ENCODE assay signal across 8 cellular contexts in the genomic region with DNA sequence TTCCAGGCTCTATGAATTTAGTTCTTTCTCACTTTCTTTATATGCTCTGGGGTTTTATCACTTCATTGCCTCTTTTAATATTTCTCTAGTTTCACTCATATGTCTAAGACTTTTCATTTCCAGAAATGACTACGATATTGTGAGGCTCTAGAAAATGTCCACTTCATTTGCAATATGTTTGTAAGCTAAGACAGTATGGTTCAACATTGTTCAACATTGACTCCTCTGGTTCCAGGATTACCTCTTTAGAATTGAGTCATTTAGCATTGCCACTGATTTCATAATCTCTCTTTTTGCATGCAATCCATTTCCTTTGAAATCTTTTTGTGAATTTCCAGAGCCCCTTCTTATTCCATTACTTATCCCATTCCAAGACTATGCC. TPM values are rescaled to one million over a fixed set of nuclear protein-coding genes. Genes with fewer than 3 reads are reported as not detected.
DNase-seq lines count a peak whose midpoint lies in the region; ATAC-seq, FAIRE-seq and TF ChIP-seq lines count a peak whose summit lies in the region.

No MANE protein-coding gene starts in this region.

- ATAC-seq in GM21576 (IDR thresholded peaks at IDR 0.05; ENCODE audit: unreplicated experiment): peak; percentile 84

- no peaks in the 10 kb centered on the region for H3K36me3 ChIP-seq in colonic mucosa

- no peaks in the 10 kb centered on the region for H3K4me1 ChIP-seq in colonic mucosa

- intact Hi-C loops in colonic mucosa (cut with DNase I) (no loop called here), cardiac septum (cut with DNase I) (loop anchor here (5.0 kb wide), 1 partner anchor 33 kb away; no protein-coding TSS in a partner anchor)

- H3K9me3 ChIP-seq in colonic mucosa: no peaks in the 10 kb centered on the region

- peak; percentile 86 for FAIRE-seq in HTR-8/SVneo (lab: Jason Lieb, UNC)

- H3K9ac ChIP-seq in colonic mucosa (ENCODE audit: low read depth in 2 of 2, low read length in 2 of 2): no peak overlapping the region

- H3K27me3 ChIP-seq in colonic mucosa: no peaks in the 10 kb centered on the region

- H3K27ac ChIP-seq in epithelial cell of prostate: peak overlapping the region; percentile 95
- H3K27ac ChIP-seq in colonic mucosa: no peak overlapping the region

- TF ChIP-seq CTCF in colonic mucosa (IDR thresholded peaks at IDR 0.05): no peak

- DNase-seq in GM04504 (ENCODE audit: low read depth): peak; percentile 72
- DNase-seq in HTR-8/SVneo (ENCODE audit: insufficient read length, low spot score): peak; percentile 46
- no peak for DNase-seq in epithelial cell of prostate (ENCODE audit: low read depth, low spot score)
- DNase-seq in DMS53 (lab: John Stamatoyannopoulos, UW): no peak
- no peak for DNase-seq in Ammon's horn (ENCODE audit: low spot score)
- DNase-seq in colonic mucosa: no peak
- DNase-seq in cardiac septum (ENCODE audit: low spot score): no peak

- no peak overlapping the region for H3K4me3 ChIP-seq in colonic mucosa

RNA-seq across cellular contexts. Expression of gene BBS12, which starts 32.3 kb away (rescaled TPM):
- 1 to 10 TPM; 1.9 to 4.8 TPM for total RNA-seq in colonic mucosa
- 3.1 TPM for total RNA-seq in cardiac septum

Comparison
In these comparisons a context has a peak if more than half of its experiments do, and no peak if none do; other contexts are left out.
1. DNase-seq: peak in GM04504 (single experiment) and HTR-8/SVneo (single experiment); none in epithelial cell of prostate (single experiment), DMS53 (single experiment), Ammon's horn (single experiment), colonic mucosa (single experiment) and cardiac septum (single experiment).